In the genomic region with DNA sequence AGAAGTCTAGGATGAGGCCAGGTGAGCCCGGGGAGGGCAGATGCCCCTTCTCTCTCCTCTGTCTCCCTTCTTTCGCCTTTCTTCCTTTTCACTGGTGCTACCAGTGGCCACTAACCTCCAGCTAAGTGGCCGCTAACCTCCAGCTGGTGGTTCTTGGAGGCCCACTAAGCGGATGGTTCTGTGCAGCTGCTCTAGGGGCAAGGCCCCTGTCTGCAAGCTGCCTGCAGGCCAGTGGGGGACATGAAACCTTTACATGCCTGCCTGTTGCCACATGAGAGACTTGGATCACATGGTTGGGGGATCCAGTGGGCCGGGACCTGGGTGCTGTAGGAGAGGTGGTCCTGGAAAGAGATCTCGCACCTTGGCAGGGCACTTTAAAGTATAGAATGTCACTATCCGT, we compare ENCODE assay signal across 14 cellular contexts. TPM values are rescaled to one million over a fixed set of nuclear protein-coding genes. Genes with fewer than 3 reads are reported as not detected.
DNase-seq lines count a peak whose midpoint lies in the region; ATAC-seq and TF ChIP-seq lines count a peak whose summit lies in the region.
"Had no signal": no experiment of that assay in that cellular context is flagged by ENCODE, and none has a peak within 500 bp of the region (broad histone marks: within the 10 kb centered on the region; RNA-seq: fewer than 3 reads in every experiment).

No MANE protein-coding gene starts in this region.

- H3K27me3 Mint-ChIP-seq in CD14-positive monocyte (ENCODE audit: low read depth in 3 of 3) (peaks cover 0 to 2% (median 0%) of the 10 kb centered on the region in 3 donors), T-cell (no peaks in the 10 kb centered on the region), neural crest cell (ENCODE audit: low read depth) (no peaks in the 10 kb centered on the region), progenitor cell of endocrine pancreas (no peaks in the 10 kb centered on the region)
- H3K27me3 Mint-ChIP-seq: B cell had no signal

- H3K27ac Mint-ChIP-seq in CD14-positive monocyte (peak overlapping the region in 4 of 7 donors; percentile 28 to 81 (median 58)), T-cell (peak overlapping the region; percentile 52 to 71), neural crest cell (ENCODE audit: unreplicated experiment) (peak overlapping the region; percentile 27), progenitor cell of endocrine pancreas (no peak overlapping the region)
- H3K27ac Mint-ChIP-seq: B cell had no signal

- no peak for DNase-seq in CD14-positive monocyte (ENCODE audit: low spot score)
- DNase-seq in T-cell = no peak
- no peak for DNase-seq in adipocyte (ENCODE audit: low read depth)
- DNase-seq in neural crest cell (ENCODE audit: low read depth, low spot score) = no peak
- DNase-seq in NOMO-1 treated with dmso at 0.1 percent for 144 hours (lab: John Stamatoyannopoulos, UW; ENCODE audit: unreplicated experiment) = no peak
- DNase-seq in progenitor cell of endocrine pancreas (ENCODE audit: low spot score, unreplicated experiment) = no peak
- no peak for DNase-seq in activated CD4-positive, alpha-beta T cell treated with anti-CD3 and anti-CD28 coated beads for 4 hours
- DNase-seq: DMS 273 treated with DMSO at 0.1 percent for 48 hours, KBM-7, NCI-H1092, NCI-H2107, NCI-H345, NCI-H526 treated with DMSO at 0.1 percent for 48 hours had no signal

- CTCF ChIA-PET in T-cell (lab: Charles Lee) = no interaction called here

- POLR2A ChIA-PET in T-cell (lab: Charles Lee) = no interaction called here

- no peaks in the 10 kb centered on the region for H3K9me3 ChIP-seq in adipocyte (ENCODE audit: control insufficient read depth, low read length)

- intact Hi-C loops in CD14-positive monocyte (cut with micrococcal nuclease) = no loop called here

- TF ChIP-seq CTCF in CD14-positive monocyte (IDR thresholded peaks at IDR 0.05) = no peak
- no peak for TF ChIP-seq CTCF in neural crest cell (conservative IDR thresholded peaks at IDR 0.05)
- no peak for TF ChIP-seq CTCF in progenitor cell of endocrine pancreas (IDR thresholded peaks at IDR 0.05; ENCODE audit: unreplicated experiment)

- no peak overlapping the region for H3K4me3 Mint-ChIP-seq in CD14-positive monocyte
- H3K4me3 Mint-ChIP-seq in T-cell = no peak overlapping the region
- no peak overlapping the region for H3K4me3 Mint-ChIP-seq in neural crest cell
- no peak overlapping the region for H3K4me3 Mint-ChIP-seq in progenitor cell of endocrine pancreas (ENCODE audit: low read depth)
- H3K4me3 Mint-ChIP-seq: B cell had no signal

- no peak overlapping the region for H3K4me3 ChIP-seq in adipocyte (ENCODE audit: low read length)

- H3K27me3 ChIP-seq in adipocyte (replicated peaks; ENCODE audit: control insufficient read depth, insufficient read depth, low read length) = no peaks in the 10 kb centered on the region

- H3K9ac ChIP-seq in adipocyte (ENCODE audit: low read length) = peak overlapping the region; percentile 33

- no peak for ATAC-seq in T-cell (replicated peaks in 1 of 4)

- peaks cover 37% of the 10 kb centered on the region for H3K36me3 ChIP-seq in adipocyte (ENCODE audit: control insufficient read depth, insufficient read depth, low read length, severe bottlenecking)

- H3K4me1 Mint-ChIP-seq in CD14-positive monocyte (peaks cover 15% of the 10 kb centered on the region), T-cell (peaks cover 0 to 2% (median 1%) of the 10 kb centered on the region in 3 donors), neural crest cell (peaks cover 23% of the 10 kb centered on the region), progenitor cell of endocrine pancreas (ENCODE audit: low read depth) (peaks cover 2% of the 10 kb centered on the region)
- H3K4me1 Mint-ChIP-seq: B cell had no signal

- peaks cover 5% of the 10 kb centered on the region for H3K4me1 ChIP-seq in adipocyte (ENCODE audit: control insufficient read depth, insufficient read depth, low read length)

- peaks cover 76 to 81% of the 10 kb centered on the region in 2 donors for H3K36me3 Mint-ChIP-seq in CD14-positive monocyte
- peaks cover 56% of the 10 kb centered on the region for H3K36me3 Mint-ChIP-seq in T-cell
- H3K36me3 Mint-ChIP-seq in neural crest cell (ENCODE audit: low read depth) = no peaks in the 10 kb centered on the region
- no peaks in the 10 kb centered on the region for H3K36me3 Mint-ChIP-seq in progenitor cell of endocrine pancreas (ENCODE audit: insufficient read depth)

- H3K9me3 Mint-ChIP-seq in CD14-positive monocyte (no peaks in the 10 kb centered on the region), T-cell (no peaks in the 10 kb centered on the region), neural crest cell (no peaks in the 10 kb centered on the region), progenitor cell of endocrine pancreas (ENCODE audit: low read depth) (no peaks in the 10 kb centered on the region)

RNA-seq across cellular contexts. Expression of a gene that starts 17.7 kb away (rescaled TPM):
- polyA plus RNA-seq in CD14-positive monocyte = 10 to 100 TPM; 35.6 to 40.7 TPM
- total RNA-seq in T-cell (10 to 100 TPM; 60.7 to 84.7 (median 81.4) TPM), neural crest cell (7.6 and 8.6 TPM in 2 replicates), progenitor cell of endocrine pancreas (5.1 and 6.4 TPM in 2 replicates)

RNA-seq across cellular contexts. Expression of a gene that starts 19.4 kb away (rescaled TPM):
- polyA plus RNA-seq in CD14-positive monocyte = 100 to 1,000 TPM in 1 of 2 donors, 10 to 100 TPM in 1; 81.6 to 127 TPM
- total RNA-seq in T-cell (100 to 1,000 TPM; 174 to 224 (median 204) TPM), neural crest cell (1.2 and 1.4 TPM in 2 replicates), progenitor cell of endocrine pancreas (7.0 and 7.9 TPM in 2 replicates)

Comparison
In these comparisons a context has a peak if more than half of its experiments do, and no peak if none do; other contexts are left out.
1. RNA of a gene that starts 19.4 kb away (total RNA-seq): 174 to 224 TPM in T-cell; 7.0 to 7.9 TPM in progenitor cell of endocrine pancreas and 1.2 to 1.4 TPM in neural crest cell; every median in the first group is over 10 times any median in the second.